9 cellular contexts compared by ENCODE assay signal in genomic region chr18:77129150-77129551, GRCh38. TPM values are rescaled to one million over a fixed set of nuclear protein-coding genes. Genes with fewer than 3 reads are reported as not detected.
DNase-seq lines count a peak whose midpoint lies in the region; ATAC-seq and TF ChIP-seq lines count a peak whose summit lies in the region.
"Had no signal": no experiment of that assay in that cellular context is flagged by ENCODE, and none has a peak within 500 bp of the region (broad histone marks: within the 10 kb centered on the region; RNA-seq: fewer than 3 reads in every experiment).

No MANE protein-coding gene starts in this region.

- no peak for TF ChIP-seq POLR2A in uterus (IDR thresholded peaks at IDR 0.05)

- H3K4me3 Mint-ChIP-seq in activated T-helper 17 cell treated with anti-CD3 and anti-CD28 coated beads, Interleukin-2, amount 50 U/mL, for 72 hours, result peak overlapping the region; percentile 95
- no peak overlapping the region for H3K4me3 Mint-ChIP-seq in neural progenitor cell

- no peak overlapping the region for H2AFZ ChIP-seq in neural progenitor cell (replicated peaks)

- H3K79me2 ChIP-seq in neural progenitor cell (ENCODE audit: low read depth), result no peaks in the 10 kb centered on the region

- peaks cover 62% of the 10 kb centered on the region for H3K36me3 Mint-ChIP-seq in activated T-helper 17 cell treated with anti-CD3 and anti-CD28 coated beads, Interleukin-2, amount 50 U/mL, for 72 hours (ENCODE audit: low read depth)
- no peaks in the 10 kb centered on the region for H3K36me3 Mint-ChIP-seq in neural progenitor cell

- H4K20me1 ChIP-seq in neural progenitor cell (ENCODE audit: low read depth), result peaks cover under 1% of the 10 kb centered on the region

- H3K4me2 ChIP-seq in neural progenitor cell, result no peak overlapping the region

- H3K27ac Mint-ChIP-seq in activated T-helper 17 cell treated with anti-CD3 and anti-CD28 coated beads, Interleukin-2, amount 50 U/mL, for 72 hours, result peak overlapping the region; percentile 48
- no peak overlapping the region for H3K27ac Mint-ChIP-seq in neural progenitor cell

- intact Hi-C loops in cardiac septum (cut with DNase I), result no loop called here
- intact Hi-C loops in uterus (cut with DNase I; ENCODE audit: low total_unique reads), result no loop called here

- TF ChIP-seq CTCF in right atrium auricular region (IDR thresholded peaks at IDR 0.05) (no peak), uterus (IDR thresholded peaks at IDR 0.05) (no peak), neural progenitor cell (IDR thresholded peaks at IDR 0.05) (no peak)

- ATAC-seq in activated T-helper 17 cell treated with anti-CD3 and anti-CD28 coated beads, Interleukin-2, amount 50 U/mL, for 72 hours (replicated peaks), result no peak
- no peak for ATAC-seq in GM21529 (IDR thresholded peaks at IDR 0.05; ENCODE audit: unreplicated experiment)

- no peaks in the 10 kb centered on the region for H3K27me3 Mint-ChIP-seq in activated T-helper 17 cell treated with anti-CD3 and anti-CD28 coated beads, Interleukin-2, amount 50 U/mL, for 72 hours
- H3K27me3 Mint-ChIP-seq in neural progenitor cell (ENCODE audit: insufficient read depth, low read depth), result peaks cover 34% of the 10 kb centered on the region

- H3K9me3 Mint-ChIP-seq in activated T-helper 17 cell treated with anti-CD3 and anti-CD28 coated beads, Interleukin-2, amount 50 U/mL, for 72 hours, result no peaks in the 10 kb centered on the region
- H3K9me3 Mint-ChIP-seq in neural progenitor cell, result no peaks in the 10 kb centered on the region

- no peaks in the 10 kb centered on the region for H3K9me3 ChIP-seq in right atrium auricular region
- no peaks in the 10 kb centered on the region for H3K9me3 ChIP-seq in uterus
- no peaks in the 10 kb centered on the region for H3K9me3 ChIP-seq in neural progenitor cell (ENCODE audit: low read depth)
- H3K9me3 ChIP-seq: testis had no signal

- DNase-seq in right atrium auricular region (ENCODE audit: low spot score) (no peak), cardiac septum (ENCODE audit: low spot score) (no peak), kidney glomerular epithelial cell (lab: John Stamatoyannopoulos, UW) (peak; percentile 94), uterus (peak; percentile 65 to 75), NCI-H1105 treated with DMSO at 0.1 percent for 48 hours (lab: John Stamatoyannopoulos, UW) (no peak), neural progenitor cell (ENCODE audit: low spot score) (no peak)
- DNase-seq: testis had no signal

- H3K27me3 ChIP-seq in right atrium auricular region, result no peaks in the 10 kb centered on the region
- no peaks in the 10 kb centered on the region for H3K27me3 ChIP-seq in uterus
- peaks cover 61% of the 10 kb centered on the region for H3K27me3 ChIP-seq in neural progenitor cell
- H3K27me3 ChIP-seq: testis had no signal

- H3K4me3 ChIP-seq in right atrium auricular region (no peak overlapping the region), uterus (no peak overlapping the region), neural progenitor cell (no peak overlapping the region)
- H3K4me3 ChIP-seq: testis had no signal

- H3K4me1 Mint-ChIP-seq in activated T-helper 17 cell treated with anti-CD3 and anti-CD28 coated beads, Interleukin-2, amount 50 U/mL, for 72 hours, result peaks cover 53% of the 10 kb centered on the region
- H3K4me1 Mint-ChIP-seq in neural progenitor cell, result peaks cover 24% of the 10 kb centered on the region

- peaks cover 14% of the 10 kb centered on the region for H3F3A ChIP-seq in neural progenitor cell (ENCODE audit: low read depth)

- no peak overlapping the region for H3K9ac ChIP-seq in neural progenitor cell

- H3K4me1 ChIP-seq in right atrium auricular region (peaks cover 0 to 64% of the 10 kb centered on the region in 2 donors), uterus (peaks cover 0 to 8% of the 10 kb centered on the region in 2 donors), neural progenitor cell (peaks cover 10% of the 10 kb centered on the region)

- H3K27ac ChIP-seq in right atrium auricular region (peak overlapping the region; percentile 97), uterus (peak overlapping the region; percentile 90 to 91), neural progenitor cell (no peak overlapping the region)
- H3K27ac ChIP-seq: testis had no signal

- no peaks in the 10 kb centered on the region for H3K36me3 ChIP-seq in right atrium auricular region
- no peaks in the 10 kb centered on the region for H3K36me3 ChIP-seq in uterus
- H3K36me3 ChIP-seq in neural progenitor cell, result no peaks in the 10 kb centered on the region

RNA-seq across cellular contexts. Expression of gene MBP, which starts 3.4 kb away (rescaled TPM):
- 10 to 100 TPM; 15.4 to 15.8 TPM for total RNA-seq in right atrium auricular region
- total RNA-seq in cardiac septum, result 37.7 TPM
- 10 to 100 TPM; 55.7 to 66.5 TPM for total RNA-seq in activated T-helper 17 cell treated with anti-CD3 and anti-CD28 coated beads, Interleukin-2, amount 50 U/mL, for 72 hours
- 10 to 100 TPM; 12.1 to 52.2 (median 19.8) TPM for total RNA-seq in uterus
- 0.64 and 2.1 TPM in 2 replicates for total RNA-seq in neural progenitor cell (ENCODE audit: low replicate concordance)

Comparison
In these comparisons a context has a peak if more than half of its experiments do, and no peak if none do; other contexts are left out.
1. DNase-seq: peak in kidney glomerular epithelial cell (single experiment) and uterus (2 of 2); none in right atrium auricular region (single experiment), cardiac septum (single experiment), NCI-H1105 treated with DMSO at 0.1 percent for 48 hours (single experiment) and neural progenitor cell (single experiment).